In genomic region chr17:8707591-8708453, GRCh38 we compare ENCODE assay signal across 16 cellular contexts. TPM values are rescaled to one million over a fixed set of nuclear protein-coding genes. Genes with fewer than 3 reads are reported as not detected.
DNase-seq lines count a peak whose midpoint lies in the region; ATAC-seq and TF ChIP-seq lines count a peak whose summit lies in the region.
"Had no signal": no experiment of that assay in that cellular context is flagged by ENCODE, and none has a peak within 500 bp of the region (broad histone marks: within the 10 kb centered on the region; RNA-seq: fewer than 3 reads in every experiment).

No MANE protein-coding gene starts in this region.

- no peak overlapping the region for H3K4me2 ChIP-seq in H9 (ENCODE audit: insufficient read depth, insufficient read length, low read length)
- peak overlapping the region; percentile 27 for H3K4me2 ChIP-seq in smooth muscle cell

- no peak overlapping the region for H4K5ac ChIP-seq in H9 (ENCODE audit: insufficient read length, low read depth, low read length)

- no peak overlapping the region for H4K91ac ChIP-seq in H9 (ENCODE audit: insufficient read length, low read depth, low read length)

- H3K79me2 ChIP-seq in H9 (ENCODE audit: insufficient read depth, low read length) (no peaks in the 10 kb centered on the region), smooth muscle cell (ENCODE audit: low read depth) (no peaks in the 10 kb centered on the region)

- no peaks in the 10 kb centered on the region for H3K23me2 ChIP-seq in H9 (ENCODE audit: insufficient read length, low read depth, low read length, poor library complexity, severe bottlenecking)

- no peak overlapping the region for H3K56ac ChIP-seq in H9 (ENCODE audit: insufficient read length, low read depth, low read length)

- H4K20me1 ChIP-seq in H9 (ENCODE audit: control insufficient read depth, insufficient read depth, insufficient read length) (no peaks in the 10 kb centered on the region), smooth muscle cell (ENCODE audit: low read depth) (no peaks in the 10 kb centered on the region)

- peaks cover 20% of the 10 kb centered on the region for H3F3A ChIP-seq in smooth muscle cell (ENCODE audit: low read depth)

- TF ChIP-seq POLR2A in adrenal gland (IDR thresholded peaks at IDR 0.05) = no peak
- no peak for TF ChIP-seq POLR2A in erythroblast (IDR thresholded peaks at IDR 0.05; ENCODE audit: low read length)

- no CpG with 5 or more reads among the region's 13 CpGs for WGBS in H9 (ENCODE audit: extremely low coverage, insufficient read length, low lambda C conversion rate)
- WGBS in adrenal gland, 4 donors = 45 to 56% (median 52%) methylated on average over 13 of the region's 13 CpGs
- WGBS in smooth muscle cell (ENCODE audit: low lambda C conversion rate) = 34% methylated on average over 13 of the region's 13 CpGs

- no peak overlapping the region for H3K9ac ChIP-seq in H9 (ENCODE audit: extremely low read depth, insufficient read length, low read length)
- H3K9ac ChIP-seq in smooth muscle cell (ENCODE audit: low read depth) = peak overlapping the region; percentile 22

- DNase-seq in H9 (peak; percentile 14), adrenal gland (peak in 1 of 7 donors; percentile 64), left kidney (ENCODE audit: low read depth, low spot score) (peak; percentile 55), smooth muscle cell (lab: John Stamatoyannopoulos, UW; ENCODE audit: unreplicated experiment) (no peak), erythroblast (lab: John Stamatoyannopoulos, UW) (no peak), SIG-M5 (lab: John Stamatoyannopoulos, UW) (no peak)
- no peak for DNase-seq in activated CD4-positive, alpha-beta T cell treated with anti-CD3 and anti-CD28 coated beads, Interleukin-2, amount 10 ng/mL, durations not matched to agents 24 days and 14 days
- DNase-seq: activated CD4-positive, CD25-positive, alpha-beta regulatory T cell treated with anti-CD3 and anti-CD28 coated beads, Interleukin-2, amount 50 U/mL, for 72 hours; cerebellar nuclear complex; DND-41; NCI-H1105 treated with DMSO at 0.1 percent for 48 hours; pancreas; stimulated activated CD4-positive, alpha-beta T cell treated with anti-CD3 and anti-CD28 coated beads, Interleukin-15, amount 100 ng/mL, for 24 hours; SW 1271 had no signal

- peaks cover 0 to 5% (median 0%) of the 10 kb centered on the region in 3 experiments; a peak in 3 of 7 replicates for H3K36me3 Mint-ChIP-seq in H9 (ENCODE audit: insufficient read depth in 1 of 3, low read depth in 3 of 3)
- H3K36me3 Mint-ChIP-seq in activated CD4-positive, alpha-beta T cell treated with anti-CD3 and anti-CD28 coated beads, Interleukin-2, amount 10 ng/mL, durations not matched to agents 24 days and 14 days (ENCODE audit: low read depth) = no peaks in the 10 kb centered on the region
- H3K36me3 Mint-ChIP-seq: activated naive CD4-positive, alpha-beta T cell treated with anti-CD3 and anti-CD28 coated beads, Interleukin-2, amount 50 U/mL, for 72 hours had no signal

- no peak overlapping the region for H3K4me3 ChIP-seq in adrenal gland
- no peak overlapping the region for H3K4me3 ChIP-seq in smooth muscle cell
- H3K4me3 ChIP-seq: pancreas had no signal

- H3K4me1 Mint-ChIP-seq in H9 = peaks cover 2 to 10% of the 10 kb centered on the region in 2 experiments; a peak in 3 of 4 replicates
- H3K4me1 Mint-ChIP-seq in activated CD4-positive, alpha-beta T cell treated with anti-CD3 and anti-CD28 coated beads, Interleukin-2, amount 10 ng/mL, durations not matched to agents 24 days and 14 days = no peaks in the 10 kb centered on the region

- H3K23ac ChIP-seq in H9 (ENCODE audit: insufficient read length, low read depth, low read length) = no peak overlapping the region

- intact Hi-C loops in adrenal gland (cut with DNase I) = no loop called here
- intact Hi-C loops in activated CD4-positive, alpha-beta T cell treated with anti-CD3 and anti-CD28 coated beads, Interleukin-2, amount 10 ng/mL, durations not matched to agents 24 days and 14 days (cut with micrococcal nuclease) = no loop called here

- H3K4ac ChIP-seq in H9 (ENCODE audit: low read depth, low read length) = no peak overlapping the region

- no peak overlapping the region for H2BK120ac ChIP-seq in H9 (ENCODE audit: low read depth, low read length, poor library complexity, severe bottlenecking)

- no peaks in the 10 kb centered on the region for H3K79me1 ChIP-seq in H9 (ENCODE audit: insufficient read depth, low read depth, low read length, poor library complexity, severe bottlenecking)

- H3K9me3 ChIP-seq in H9 (ENCODE audit: control insufficient read depth, low read depth, low read length) = peaks cover 6% of the 10 kb centered on the region
- no peaks in the 10 kb centered on the region for H3K9me3 ChIP-seq in adrenal gland (replicated peaks in 1 of 3)
- no peaks in the 10 kb centered on the region for H3K9me3 ChIP-seq in smooth muscle cell (replicated peaks; ENCODE audit: low read depth)
- H3K9me3 ChIP-seq: pancreas had no signal

- no peak overlapping the region for H3K14ac ChIP-seq in H9 (ENCODE audit: insufficient read depth, low read length)

- H3K27me3 ChIP-seq in H9 (ENCODE audit: insufficient read depth, low read length) (no peaks in the 10 kb centered on the region), adrenal gland (no peaks in the 10 kb centered on the region), smooth muscle cell (ENCODE audit: low read depth) (no peaks in the 10 kb centered on the region)
- H3K27me3 ChIP-seq: pancreas had no signal

- no peak overlapping the region for H2BK15ac ChIP-seq in H9 (ENCODE audit: low read depth, low read length)

- ATAC-seq in HG02981 (IDR thresholded peaks at IDR 0.05; ENCODE audit: unreplicated experiment) = no peak
- ATAC-seq: activated naive CD4-positive, alpha-beta T cell treated with anti-CD3 and anti-CD28 coated beads, Interleukin-2, amount 50 U/mL, for 72 hours; pancreas had no signal

- H2BK5ac ChIP-seq in H9 (ENCODE audit: insufficient read length, low read length) = no peak overlapping the region

- H3K27ac ChIP-seq in H9 (ENCODE audit: insufficient read length, low read depth, low read length) (no peak overlapping the region), adrenal gland (peak overlapping the region in 3 of 5 donors; percentile 21 to 49 (median 36)), smooth muscle cell (ENCODE audit: low read depth) (peak overlapping the region; percentile 72)
- H3K27ac ChIP-seq: pancreas had no signal

- no peak overlapping the region for H3T11ph ChIP-seq in H9 (ENCODE audit: low read length)

- H2AFZ ChIP-seq in H9 (ENCODE audit: low read length) (no peak overlapping the region), smooth muscle cell (ENCODE audit: low read depth) (no peak overlapping the region)

- TF ChIP-seq CTCF in H9 (conservative IDR thresholded peaks at IDR 0.05) = no peak
- TF ChIP-seq CTCF in adrenal gland (IDR thresholded peaks at IDR 0.05) = no peak
- TF ChIP-seq CTCF in smooth muscle cell (IDR thresholded peaks at IDR 0.05; ENCODE audit: borderline replicate concordance, insufficient read depth, poor library complexity, severe bottlenecking) = no peak

- no peak overlapping the region for H3K18ac ChIP-seq in H9 (ENCODE audit: insufficient read length, low read depth, low read length)

- no peak overlapping the region for H3K4me3 Mint-ChIP-seq in H9
- no peak overlapping the region for H3K4me3 Mint-ChIP-seq in activated CD4-positive, alpha-beta T cell treated with anti-CD3 and anti-CD28 coated beads, Interleukin-2, amount 10 ng/mL, durations not matched to agents 24 days and 14 days

- H3K4me1 ChIP-seq in H9 (ENCODE audit: insufficient read depth, low read length) = no peaks in the 10 kb centered on the region
- H3K4me1 ChIP-seq in adrenal gland (replicated peaks in 1 of 2) = peaks cover 0 to 9% of the 10 kb centered on the region in 2 donors
- H3K4me1 ChIP-seq in smooth muscle cell (ENCODE audit: low read depth) = peaks cover 4% of the 10 kb centered on the region
- H3K4me1 ChIP-seq: pancreas had no signal

- no peak overlapping the region for H2BK12ac ChIP-seq in H9 (ENCODE audit: insufficient read length, low read depth, low read length)

- H2BK20ac ChIP-seq in H9 (ENCODE audit: low read depth, low read length, poor library complexity, severe bottlenecking) = no peak overlapping the region

- H3K27me3 Mint-ChIP-seq in H9 (ENCODE audit: low read depth) = peaks cover 10% of the 10 kb centered on the region
- H3K27me3 Mint-ChIP-seq in activated CD4-positive, alpha-beta T cell treated with anti-CD3 and anti-CD28 coated beads, Interleukin-2, amount 10 ng/mL, durations not matched to agents 24 days and 14 days = peaks cover 11% of the 10 kb centered on the region

- no peak overlapping the region for H4K8ac ChIP-seq in H9 (replicated peaks; ENCODE audit: insufficient read length, low read depth, low read length)

- H3K36me3 ChIP-seq in adrenal gland (replicated peaks in 1 of 2) (no peaks in the 10 kb centered on the region), smooth muscle cell (ENCODE audit: low read depth) (no peaks in the 10 kb centered on the region)
- H3K36me3 ChIP-seq: pancreas had no signal

- H2AK5ac ChIP-seq in H9 (ENCODE audit: insufficient read length, low read length) = no peak overlapping the region

- peaks cover 8 to 9% of the 10 kb centered on the region in 2 experiments for H3K9me3 Mint-ChIP-seq in H9
- no peaks in the 10 kb centered on the region for H3K9me3 Mint-ChIP-seq in activated CD4-positive, alpha-beta T cell treated with anti-CD3 and anti-CD28 coated beads, Interleukin-2, amount 10 ng/mL, durations not matched to agents 24 days and 14 days
- H3K9me3 Mint-ChIP-seq: activated naive CD4-positive, alpha-beta T cell treated with anti-CD3 and anti-CD28 coated beads, Interleukin-2, amount 50 U/mL, for 72 hours had no signal

- no peak overlapping the region for H3K27ac Mint-ChIP-seq in H9
- H3K27ac Mint-ChIP-seq in activated CD4-positive, alpha-beta T cell treated with anti-CD3 and anti-CD28 coated beads, Interleukin-2, amount 10 ng/mL, durations not matched to agents 24 days and 14 days = no peak overlapping the region

RNA-seq across cellular contexts. Expression of gene CCDC42, which starts 36.8 kb away (rescaled TPM):
- total RNA-seq in H9 (2021) (not detected in 2 replicates), adrenal gland (not detected), smooth muscle cell (not detected in 2 replicates)
- polyA plus RNA-seq in adrenal gland (not detected), smooth muscle cell (0.15 TPM in 1 of 2 replicates, not detected in the other)
- total RNA-seq in activated CD4-positive, alpha-beta T cell treated with anti-CD3 and anti-CD28 coated beads, Interleukin-2, amount 10 ng/mL, durations not matched to agents 24 days and 14 days = 0.70 and 0.85 TPM in 2 replicates
- total RNA-seq: activated naive CD4-positive, alpha-beta T cell treated with anti-CD3 and anti-CD28 coated beads, Interleukin-2, amount 50 U/mL, for 72 hours; pancreas had no signal

RNA-seq across cellular contexts. Expression of gene SPDYE4, which starts 50.5 kb away (rescaled TPM):
- total RNA-seq in H9 (2021) (not detected in 2 replicates), adrenal gland (not detected), smooth muscle cell (not detected in 2 replicates)
- polyA plus RNA-seq in adrenal gland (not detected), smooth muscle cell (not detected in 2 replicates)
- not detected in 2 replicates for total RNA-seq in activated CD4-positive, alpha-beta T cell treated with anti-CD3 and anti-CD28 coated beads, Interleukin-2, amount 10 ng/mL, durations not matched to agents 24 days and 14 days
- total RNA-seq: activated naive CD4-positive, alpha-beta T cell treated with anti-CD3 and anti-CD28 coated beads, Interleukin-2, amount 50 U/mL, for 72 hours had no signal
- polyA plus RNA-seq: pancreas had no signal

Comparison
In these comparisons a context has a peak if more than half of its experiments do, and no peak if none do; other contexts are left out.
1. DNase-seq: peak in H9 (single experiment) and left kidney (single experiment); none in smooth muscle cell (single experiment), activated CD4-positive, alpha-beta T cell treated with anti-CD3 and anti-CD28 coated beads, Interleukin-2, amount 10 ng/mL, durations not matched to agents 24 days and 14 days (single experiment), erythroblast (0 of 2) and SIG-M5 (single experiment).